Comparison of ENCODE assay signal across 8 cellular contexts in the genomic region with DNA sequence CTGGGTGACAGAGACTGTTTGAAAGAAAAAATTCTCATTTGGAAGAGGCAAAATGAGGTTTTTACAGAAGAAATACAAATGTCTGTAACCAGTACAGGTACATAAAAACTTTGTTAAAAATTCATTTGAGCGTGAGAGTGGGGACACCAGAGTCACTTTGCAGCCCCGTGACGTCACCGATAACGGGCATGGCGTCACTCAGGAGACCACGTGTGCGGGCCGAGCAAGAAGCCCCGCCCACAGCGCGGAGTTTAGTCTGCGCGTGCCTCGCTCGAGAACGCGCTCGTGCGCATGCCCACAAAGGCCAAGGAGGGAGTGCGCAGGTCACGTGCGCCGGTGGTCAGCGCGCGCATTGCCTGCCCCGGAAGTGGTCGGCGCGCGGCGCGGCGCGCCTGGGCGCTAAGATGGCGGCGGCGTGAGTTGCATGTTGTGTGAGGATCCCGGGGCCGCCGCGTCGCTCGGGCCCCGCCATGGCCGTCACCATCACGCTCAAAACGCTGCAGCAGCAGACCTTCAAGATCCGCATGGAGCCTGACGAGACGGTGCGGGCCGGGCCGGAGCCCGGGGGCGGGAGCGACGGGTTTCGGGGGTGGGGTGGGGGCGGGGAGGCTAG. TPM values are rescaled to one million over a fixed set of nuclear protein-coding genes. Genes with fewer than 3 reads are reported as not detected.
A peak's percentile ranks its signal among the peaks of the same experiment; 100 is the strongest.
DNase-seq lines count a peak whose midpoint lies in the region; ATAC-seq and TF ChIP-seq lines count a peak whose summit lies in the region.

A gene (plus strand): TSS at position 384 of the 613 bp plus-strand sequence. CDS start 87 bp downstream, at position 471.

- no peaks in the 10 kb centered on the region for H3K9me2 ChIP-seq in SU-DHL-6 (replicated peaks; ENCODE audit: insufficient read depth, low read length)

- peaks cover 71% of the 10 kb centered on the region for H3K36me3 Mint-ChIP-seq in activated naive CD8-positive, alpha-beta T cell treated with anti-CD3 and anti-CD28 coated beads for 36 hours
- H3K36me3 Mint-ChIP-seq in glutamatergic neuron (ENCODE audit: unreplicated experiment) (no peaks in the 10 kb centered on the region), osteocyte (ENCODE audit: unreplicated experiment) (peaks cover 33% of the 10 kb centered on the region)

- H3F3A ChIP-seq in SU-DHL-6 (ENCODE audit: insufficient read depth), result peaks cover 55% of the 10 kb centered on the region

- peaks cover 17 to 22% of the 10 kb centered on the region in 2 donors for H3K4me1 ChIP-seq in thoracic aorta (ENCODE audit: control insufficient read depth in 1 of 2, low read depth in 2 of 2)

- H3K4me2 ChIP-seq in SU-DHL-6 (ENCODE audit: low read depth, low read length, poor library complexity, severe bottlenecking), result peak within 1 kb of the TSS; percentile 87

- peaks cover 37% of the 10 kb centered on the region for H3K79me2 ChIP-seq in SU-DHL-6 (ENCODE audit: insufficient read depth, low read length)

- peak within 1 kb of the TSS; percentile 84 for H3K9ac ChIP-seq in SU-DHL-6 (ENCODE audit: low read length)

- H3K4me1 Mint-ChIP-seq in activated naive CD8-positive, alpha-beta T cell treated with anti-CD3 and anti-CD28 coated beads for 36 hours, result peaks cover 55% of the 10 kb centered on the region
- H3K4me1 Mint-ChIP-seq in glutamatergic neuron (ENCODE audit: low read depth, unreplicated experiment) (peaks cover 12% of the 10 kb centered on the region), osteocyte (ENCODE audit: unreplicated experiment) (peaks cover 32% of the 10 kb centered on the region)

- ATAC-seq in HG02678 (IDR thresholded peaks at IDR 0.05; ENCODE audit: unreplicated experiment) (peak; percentile 82), thoracic aorta (ENCODE audit: insufficient number of reproducible peaks, low FRiP score, low read depth) (peak; percentile 77)

- H3K9me3 Mint-ChIP-seq in activated naive CD8-positive, alpha-beta T cell treated with anti-CD3 and anti-CD28 coated beads for 36 hours, result peaks cover 1% of the 10 kb centered on the region
- H3K9me3 Mint-ChIP-seq in glutamatergic neuron (ENCODE audit: unreplicated experiment), result peaks cover 19% of the 10 kb centered on the region
- H3K9me3 Mint-ChIP-seq in osteocyte (ENCODE audit: unreplicated experiment), result no peaks in the 10 kb centered on the region

- peak within 1 kb of the TSS; percentile 88 for H3K4me3 Mint-ChIP-seq in activated naive CD8-positive, alpha-beta T cell treated with anti-CD3 and anti-CD28 coated beads for 36 hours
- H3K4me3 Mint-ChIP-seq in glutamatergic neuron (ENCODE audit: unreplicated experiment) (peak within 1 kb of the TSS; percentile 92), osteocyte (ENCODE audit: unreplicated experiment) (peak within 1 kb of the TSS; percentile 86)

- H3K27ac Mint-ChIP-seq in activated naive CD8-positive, alpha-beta T cell treated with anti-CD3 and anti-CD28 coated beads for 36 hours, result peak within 1 kb of the TSS; percentile 97
- H3K27ac Mint-ChIP-seq in glutamatergic neuron (ENCODE audit: unreplicated experiment) (peak within 1 kb of the TSS; percentile 84), osteocyte (ENCODE audit: unreplicated experiment) (peak within 1 kb of the TSS; percentile 93)

- H3K27me3 Mint-ChIP-seq in activated naive CD8-positive, alpha-beta T cell treated with anti-CD3 and anti-CD28 coated beads for 36 hours, result peaks cover 3% of the 10 kb centered on the region
- H3K27me3 Mint-ChIP-seq in glutamatergic neuron (ENCODE audit: unreplicated experiment) (peaks cover 14% of the 10 kb centered on the region), osteocyte (ENCODE audit: unreplicated experiment) (no peaks in the 10 kb centered on the region)

- peak; percentile 94 for DNase-seq in GM12864 (ENCODE audit: low read depth)
- DNase-seq in NCI-H128 (lab: John Stamatoyannopoulos, UW; ENCODE audit: unreplicated experiment), result peak; percentile 97
- peak; percentile 99 for DNase-seq in activated naive CD8-positive, alpha-beta T cell treated with anti-CD3 and anti-CD28 coated beads for 36 hours
- peak; percentile 100 for DNase-seq in glutamatergic neuron
- DNase-seq in osteocyte (ENCODE audit: extremely low spot score, unreplicated experiment), result peak; percentile 99
- peak; percentile 90 for DNase-seq in thoracic aorta (ENCODE audit: low spot score)

- H3K27me3 ChIP-seq in SU-DHL-6 (ENCODE audit: low read length), result no peaks in the 10 kb centered on the region
- H3K27me3 ChIP-seq in thoracic aorta (replicated peaks; ENCODE audit: insufficient read depth), result no peaks in the 10 kb centered on the region

- H3K27ac ChIP-seq in SU-DHL-6 (ENCODE audit: low read depth, low read length), result peak within 1 kb of the TSS; percentile 77
- peak within 1 kb of the TSS; percentile 77 to 86 for H3K27ac ChIP-seq in thoracic aorta

- H3K9me3 ChIP-seq in SU-DHL-6 (ENCODE audit: insufficient read depth, low read length) (no peaks in the 10 kb centered on the region), thoracic aorta (no peaks in the 10 kb centered on the region)

- H3K36me3 ChIP-seq in SU-DHL-6 (ENCODE audit: low read length), result peaks cover 18% of the 10 kb centered on the region
- peaks cover 60% of the 10 kb centered on the region for H3K36me3 ChIP-seq in thoracic aorta

- H3K4me3 ChIP-seq in GM12864 (ENCODE audit: low read depth, low read length) (peak within 1 kb of the TSS; percentile 69), SU-DHL-6 (ENCODE audit: insufficient read depth, low read length, poor library complexity, severe bottlenecking) (peak within 1 kb of the TSS; percentile 82), thoracic aorta (peak within 1 kb of the TSS; percentile 84)

- no peaks in the 10 kb centered on the region for H4K20me1 ChIP-seq in SU-DHL-6 (ENCODE audit: low read depth, low read length)

- H2AFZ ChIP-seq in SU-DHL-6 (ENCODE audit: low read depth, low read length, severe bottlenecking), result no peak within 1 kb of the TSS

- TF ChIP-seq CTCF in GM12864 (IDR thresholded peaks at IDR 0.05; ENCODE audit: low read depth, low read length, missing control alignments), result no peak
- no peak for TF ChIP-seq CTCF in SU-DHL-6 (IDR thresholded peaks at IDR 0.05; ENCODE audit: insufficient read depth, low read length, poor library complexity, severe bottlenecking)
- TF ChIP-seq CTCF in glutamatergic neuron (IDR thresholded peaks at IDR 0.05; ENCODE audit: partially characterized antibody, unreplicated experiment), result no peak
- TF ChIP-seq CTCF in osteocyte (IDR thresholded peaks at IDR 0.05), result no peak
- no peak for TF ChIP-seq CTCF in thoracic aorta (IDR thresholded peaks at IDR 0.05)

RNA-seq across cellular contexts. Expression of the gene that starts here (rescaled TPM):
- 100 to 1,000 TPM; 176 to 181 TPM for total RNA-seq in activated naive CD8-positive, alpha-beta T cell treated with anti-CD3 and anti-CD28 coated beads for 36 hours
- 62.1 TPM for total RNA-seq in glutamatergic neuron (ENCODE audit: unreplicated experiment)
- total RNA-seq in osteocyte, result 81.4 and 83.1 TPM in 2 replicates
- total RNA-seq in thoracic aorta, result 100 to 1,000 TPM; 116 to 130 TPM

Comparison
In these comparisons a context has a peak if more than half of its experiments do, and no peak if none do; other contexts are left out.
1. Peak in every context shown above with its lines: DNase-seq, ATAC-seq, H3K4me3 ChIP-seq and H3K27ac ChIP-seq.